In the genomic region with DNA sequence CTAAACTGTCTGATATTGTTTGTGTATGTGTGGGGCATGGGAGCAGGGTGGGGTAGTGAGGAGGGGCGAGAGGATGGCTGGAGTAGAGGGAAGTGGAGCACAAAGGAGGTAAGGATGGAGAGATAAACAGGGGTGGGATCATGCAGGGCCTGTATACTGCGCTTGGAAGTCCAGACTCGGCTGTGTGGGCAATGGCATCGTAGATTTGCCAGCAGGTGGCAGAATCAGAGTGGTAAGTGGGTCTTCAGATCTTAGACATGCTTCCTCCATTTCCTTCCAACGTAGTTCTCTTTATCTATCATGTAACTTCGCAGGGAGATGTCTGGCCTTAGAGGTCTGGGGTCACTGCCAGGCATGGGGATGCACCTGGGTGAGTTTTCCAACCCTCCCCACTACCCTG, we compare ENCODE assay signal across 9 cellular contexts.
DNase-seq lines count a peak whose midpoint lies in the region; ATAC-seq and TF ChIP-seq lines count a peak whose summit lies in the region.
"Had no signal": no experiment of that assay in that cellular context is flagged by ENCODE, and none has a peak within 500 bp of the region (broad histone marks: within the 10 kb centered on the region; RNA-seq: fewer than 3 reads in every experiment).

No MANE protein-coding gene starts in this region.

- no peaks in the 10 kb centered on the region for H3K36me3 ChIP-seq in OCI-LY1 (ENCODE audit: insufficient read depth, low read length)

- TF ChIP-seq CTCF in OCI-LY1 (IDR thresholded peaks at IDR 0.05; ENCODE audit: low read length) (peak; percentile 40; the same call in 1 of the 2 replicates), epithelial cell of esophagus (IDR thresholded peaks at IDR 0.05; ENCODE audit: insufficient read depth, low read depth, low read length, missing control alignments) (peak; percentile 57)

- H2AFZ ChIP-seq in OCI-LY1 (ENCODE audit: low read length): no peak overlapping the region

- H3K4me1 ChIP-seq in OCI-LY1 (ENCODE audit: insufficient read depth, low read length, severe bottlenecking): no peaks in the 10 kb centered on the region

- H3K9ac ChIP-seq in OCI-LY1 (ENCODE audit: low read length): no peak overlapping the region

- H3K27me3 ChIP-seq in OCI-LY1 (ENCODE audit: insufficient read depth, low read length): no peaks in the 10 kb centered on the region

- H3K4me3 ChIP-seq in OCI-LY1 (ENCODE audit: low read depth, low read length, poor library complexity, severe bottlenecking): no peak overlapping the region
- H3K4me3 ChIP-seq in epithelial cell of esophagus (ENCODE audit: low read length): no peak overlapping the region

- H3K9me2 ChIP-seq in OCI-LY1 (ENCODE audit: low read depth, low read length): no peaks in the 10 kb centered on the region

- DNase-seq in AG08395 (ENCODE audit: low spot score): peak; percentile 62
- DNase-seq in epithelial cell of esophagus (ENCODE audit: low read depth): peak; percentile 54
- DNase-seq in posterior cingulate gyrus: peak in 8 of 10 donors; percentile 34 to 90 (median 61)
- DNase-seq in effector CD4-positive, alpha-beta T cell: no peak
- DNase-seq: activated naive CD8-positive, alpha-beta T cell treated with anti-CD3 and anti-CD28 coated beads, Interleukin-2, amount 10 ng/mL, durations not matched to agents 7 days and 5 days had no signal

- no peak overlapping the region for H3K27ac ChIP-seq in OCI-LY1 (ENCODE audit: low read depth, low read length, poor library complexity, severe bottlenecking)

- ATAC-seq in GM18907 (IDR thresholded peaks at IDR 0.05; ENCODE audit: unreplicated experiment) (peak; percentile 43), GM21717 (IDR thresholded peaks at IDR 0.05; ENCODE audit: unreplicated experiment) (no peak), GM19467 (IDR thresholded peaks at IDR 0.05; ENCODE audit: unreplicated experiment) (no peak)

- H3K4me2 ChIP-seq in OCI-LY1 (ENCODE audit: low read length): no peak overlapping the region

- intact Hi-C loops in posterior cingulate gyrus (cut with DNase I): loop anchor here (2.0 kb wide), 1 partner anchor 56 kb away; no protein-coding TSS in a partner anchor

- H3K79me2 ChIP-seq in OCI-LY1 (ENCODE audit: insufficient read depth, low read length): no peaks in the 10 kb centered on the region

- H3K9me3 ChIP-seq in OCI-LY1 (ENCODE audit: low read length): no peaks in the 10 kb centered on the region

- H3F3A ChIP-seq in OCI-LY1 (ENCODE audit: insufficient read depth, low read length): no peaks in the 10 kb centered on the region

- H4K20me1 ChIP-seq in OCI-LY1 (ENCODE audit: insufficient read depth, low read length): no peaks in the 10 kb centered on the region
